In genomic region chr12:5073838-5074237, GRCh38 we compare ENCODE assay signal across 14 cellular contexts. TPM values are rescaled to one million over a fixed set of nuclear protein-coding genes. Genes with fewer than 3 reads are reported as not detected.
DNase-seq lines count a peak whose midpoint lies in the region; ATAC-seq, FAIRE-seq and TF ChIP-seq lines count a peak whose summit lies in the region.
"Had no signal": no experiment of that assay in that cellular context is flagged by ENCODE, and none has a peak within 500 bp of the region (broad histone marks: within the 10 kb centered on the region; RNA-seq: fewer than 3 reads in every experiment).

No MANE protein-coding gene starts in this region.

- TF ChIP-seq RAD21 in HepG2 (CRISPR knock-in tag; IDR thresholded peaks at IDR 0.05): no peak

- no peak for FAIRE-seq in HepG2 (lab: Jason Lieb, UNC)
- no peak for FAIRE-seq in urothelium cell line (lab: Jason Lieb, UNC)

- no peaks in the 10 kb centered on the region for H4K20me1 ChIP-seq in HepG2 (ENCODE audit: insufficient read depth, low read length)

- H3K36me3 ChIP-seq in HepG2 (replicated peaks in 1 of 2; ENCODE audit: control insufficient read depth in 1 of 2, insufficient read depth in 2 of 2, low read length in 2 of 2): no peaks in the 10 kb centered on the region
- H3K36me3 ChIP-seq in right lobe of liver: no peaks in the 10 kb centered on the region
- no peaks in the 10 kb centered on the region for H3K36me3 ChIP-seq in esophagus muscularis mucosa

- H3K27ac ChIP-seq in HepG2 (ENCODE audit: extremely low read length, insufficient read depth, low read length) (no peak overlapping the region), right lobe of liver (no peak overlapping the region), esophagus muscularis mucosa (replicated peaks in 1 of 4) (no peak overlapping the region)

- 0 out of 2 replicates have a peak, but pooled peaks have one; percentile 6 for TF ChIP-seq CTCF in HepG2 (CRISPR knock-in tag; IDR thresholded peaks at IDR 0.05)
- TF ChIP-seq CTCF in right lobe of liver (IDR thresholded peaks at IDR 0.05): no peak
- no peak for TF ChIP-seq CTCF in esophagus muscularis mucosa (IDR thresholded peaks at IDR 0.05)

- intact Hi-C loops in HepG2 (cut with micrococcal nuclease; ENCODE audit: unreplicated experiment): no loop called here
- intact Hi-C loops in right lobe of liver (cut with DNase I): no loop called here
- intact Hi-C loops in esophagus muscularis mucosa (cut with DNase I): no loop called here
- intact Hi-C loops in Right ventricle myocardium superior (cut with DNase I): no loop called here

- DNase-seq in HepG2 (ENCODE audit: low spot score): no peak
- no peak for DNase-seq in right lobe of liver
- peak; percentile 62 for DNase-seq in NCI-H82 (lab: John Stamatoyannopoulos, UW)
- peak; percentile 4 to 28 for DNase-seq in erythroblast (lab: John Stamatoyannopoulos, UW)
- peak; percentile 35 for DNase-seq in urothelium cell line (ENCODE audit: low spot score)
- DNase-seq in esophagus muscularis mucosa (ENCODE audit: extremely low spot score): no peak
- DNase-seq in Right ventricle myocardium superior: no peak
- DNase-seq: CD4-positive, CD25-positive, alpha-beta regulatory T cell; glutamatergic neuron; NCI-H1092 treated with DMSO at 0.1 percent for 48 hours; SHP77 had no signal

- no peak overlapping the region for H3K4me2 ChIP-seq in HepG2 (ENCODE audit: low read depth, low read length)

- CTCF ChIA-PET in HepG2 (lab: Yijun Ruan, JAX; ENCODE audit: low intra/inter-chr PET ratio, low total read pairs): no interaction called here

- no peak for ATAC-seq in HepG2
- no peak for ATAC-seq in right lobe of liver
- no peak for ATAC-seq in HG02970 (IDR thresholded peaks at IDR 0.05; ENCODE audit: low FRiP score, unreplicated experiment)
- no peak for ATAC-seq in Right ventricle myocardium superior (ENCODE audit: poor library complexity)
- ATAC-seq: natural killer cell treated with Interleukin-12 subunit alpha and Interleukin-12 subunit beta and Interleukin-15 and Interleukin-18, amount 100 ng/mL, for 72 hours had no signal

- TF ChIP-seq EP300 in HepG2 (IDR thresholded peaks at IDR 0.05; ENCODE audit: low read depth in 2 of 2, low read length in 2 of 2) (no peak), HepG2 (CRISPR knock-in tag; IDR thresholded peaks at IDR 0.05; ENCODE audit: borderline replicate concordance) (no peak), esophagus muscularis mucosa (IDR thresholded peaks at IDR 0.05) (no peak)

- in situ Hi-C loops in HepG2 (cut with HindIII; ENCODE audit: extremely low pct_ligation_motif_present, low pct_unique_long_range_greater_than_20kb): no loop called here

- H3K9me3 ChIP-seq in HepG2 (ENCODE audit: low read length) (no peaks in the 10 kb centered on the region), right lobe of liver (no peaks in the 10 kb centered on the region), esophagus muscularis mucosa (no peaks in the 10 kb centered on the region)

- H2AFZ ChIP-seq in HepG2 (ENCODE audit: low read length): no peak overlapping the region

- POLR2A ChIA-PET in HepG2 (lab: Yijun Ruan, JAX): no interaction called here

- H3K27me3 ChIP-seq in HepG2 (ENCODE audit: control insufficient read depth in 1 of 2, insufficient read depth in 2 of 2, low read length in 2 of 2) (peaks cover 3 to 15% of the 10 kb centered on the region in 2 experiments; a peak in 2 of 5 replicates), right lobe of liver (no peaks in the 10 kb centered on the region), esophagus muscularis mucosa (no peaks in the 10 kb centered on the region)

- BruUV-seq in HepG2 (replicated peaks; lab: Mats Ljungman, UMichigan): no TSS peak

- TF ChIP-seq POLR2A in HepG2 (IDR thresholded peaks at IDR 0.05; ENCODE audit: insufficient read depth in 1 of 2, low read depth in 2 of 2, low read length in 2 of 2): no peak
- TF ChIP-seq POLR2A in right lobe of liver (IDR thresholded peaks at IDR 0.05): no peak
- TF ChIP-seq POLR2A in erythroblast (IDR thresholded peaks at IDR 0.05; ENCODE audit: low read length): no peak
- no peak for TF ChIP-seq POLR2A in esophagus muscularis mucosa (IDR thresholded peaks at IDR 0.05; ENCODE audit: low read depth)

- no peak overlapping the region for H3K9ac ChIP-seq in HepG2 (ENCODE audit: insufficient read depth, low read depth, low read length)

- no peak overlapping the region for H3K4me3 ChIP-seq in HepG2 (replicated peaks in 1 of 3; ENCODE audit: insufficient read depth in 1 of 3, low read depth in 2 of 3, low read length in 3 of 3)
- no peak overlapping the region for H3K4me3 ChIP-seq in right lobe of liver
- no peak overlapping the region for H3K4me3 ChIP-seq in esophagus muscularis mucosa

- 0% methylated on average over 1 of the region's 2 CpGs for WGBS in HepG2 (ENCODE audit: low lambda C conversion rate)
- WGBS in right lobe of liver (ENCODE audit: insufficient coverage, low coverage, low lambda C conversion rate, missing lambda C conversion rate): 63% methylated on average over 1 of the region's 2 CpGs
- WGBS in esophagus muscularis mucosa: 88% methylated on average over 2 of the region's 2 CpGs

- H3K4me1 ChIP-seq in HepG2 (ENCODE audit: insufficient read depth, low read length) (no peaks in the 10 kb centered on the region), right lobe of liver (no peaks in the 10 kb centered on the region), esophagus muscularis mucosa (peaks cover 18 to 28% (median 25%) of the 10 kb centered on the region in 4 donors)

- H3K79me2 ChIP-seq in HepG2 (ENCODE audit: insufficient read depth, low read length): no peaks in the 10 kb centered on the region

TF ChIP-seq in HepG2, 621 proteins besides CTCF, POLR2A, EP300 and RAD21 (continues in another document):
- no peak for TF ChIP-seq DNMT1 (CRISPR knock-in tag; IDR thresholded peaks at IDR 0.05)
- no peak for TF ChIP-seq USF2 (IDR thresholded peaks at IDR 0.05; ENCODE audit: low read depth, low read length)
- TF ChIP-seq USF2 (CRISPR knock-in tag; IDR thresholded peaks at IDR 0.05; ENCODE audit: borderline replicate concordance): no peak

RNA-seq across cellular contexts. Expression of gene KCNA5, which starts 30.2 kb away (rescaled TPM):
- total RNA-seq in HepG2 (2016; rRNA removed; fragmentation: Illumina TruSeq; extraction: Trizol) (not detected in 2 replicates), right lobe of liver (under 1 TPM in 2 of 6 experiments, not detected in 4; 0.09 to 0.25 TPM), esophagus muscularis mucosa (1 to 10 TPM; 1.2 to 5.9 (median 2.2) TPM), Right ventricle myocardium superior (3.1 TPM)
- not detected in 2 replicates for total RNA-seq in HepG2 (2016; cell fraction: cytosol; rRNA removed; fragmentation: Illumina TruSeq; extraction: Trizol; ENCODE audit: low read depth)
- total RNA-seq in HepG2 (2016; cell fraction: insoluble cytoplasmic fraction; rRNA removed; fragmentation: Illumina TruSeq; extraction: Trizol): not detected in 2 replicates
- total RNA-seq in HepG2 (2016; cell fraction: membrane; rRNA removed; fragmentation: Illumina TruSeq; extraction: Trizol): not detected in 2 replicates
- total RNA-seq in HepG2 (2016; cell fraction: nucleus; rRNA removed; fragmentation: Illumina TruSeq; extraction: Trizol): not detected in 2 replicates
- polyA plus RNA-seq in HepG2 (2011; rRNA removed): not detected in 2 replicates
- not detected in 2 replicates for polyA plus RNA-seq in HepG2 (2011; cell fraction: cytosol; rRNA removed)
- not detected in 2 replicates for polyA plus RNA-seq in HepG2 (2011; cell fraction: nucleus; rRNA removed)
- not detected in 2 replicates for polyA plus RNA-seq in HepG2 (2012)
- not detected in 2 replicates for polyA plus RNA-seq in HepG2 (2016; cell fraction: cytosol; fragmentation: Illumina TruSeq; extraction: Trizol; ENCODE audit: low read depth)
- polyA plus RNA-seq in HepG2 (2016; cell fraction: insoluble cytoplasmic fraction; fragmentation: Illumina TruSeq; extraction: Trizol; ENCODE audit: low read depth): not detected in 2 replicates
- polyA plus RNA-seq in HepG2 (2016; cell fraction: membrane; fragmentation: Illumina TruSeq; extraction: Trizol; ENCODE audit: low read depth): not detected in 2 replicates
- not detected in 2 replicates for polyA plus RNA-seq in HepG2 (2016; cell fraction: nucleus; fragmentation: Illumina TruSeq; extraction: Trizol; ENCODE audit: insufficient read depth, low read depth)
- not detected in 2 replicates for polyA minus RNA-seq in HepG2 (2011; rRNA and poly(A)+ RNA removed; ENCODE audit: low replicate concordance)
- not detected in 2 replicates for polyA minus RNA-seq in HepG2 (2011; cell fraction: cytosol; rRNA and poly(A)+ RNA removed)
- polyA minus RNA-seq in HepG2 (2011; cell fraction: nucleus; rRNA and poly(A)+ RNA removed): not detected in 2 replicates
- total RNA-seq: activated CD8-positive, alpha-beta memory T cell treated with anti-CD3 and anti-CD28 coated beads for 36 hours; CD4-positive, CD25-positive, alpha-beta regulatory T cell; natural killer cell treated with Interleukin-12 subunit alpha and Interleukin-12 subunit beta and Interleukin-15 and Interleukin-18, amount 100 ng/mL, for 72 hours had no signal
- polyA plus RNA-seq: CD4-positive, CD25-positive, alpha-beta regulatory T cell had no signal

Comparison
In these comparisons a context has a peak if more than half of its experiments do, and no peak if none do; other contexts are left out.
1. DNase-seq: peak in NCI-H82 (single experiment), erythroblast (2 of 2) and urothelium cell line (single experiment); none in HepG2 (single experiment), right lobe of liver (0 of 3), esophagus muscularis mucosa (single experiment) and Right ventricle myocardium superior (single experiment).